14 cellular contexts compared by ENCODE assay signal in genomic region chr5:98930972-98931762, GRCh38. TPM values are rescaled to one million over a fixed set of nuclear protein-coding genes. Genes with fewer than 3 reads are reported as not detected.
DNase-seq lines count a peak whose midpoint lies in the region; ATAC-seq, FAIRE-seq and TF ChIP-seq lines count a peak whose summit lies in the region.
"Had no signal": no experiment of that assay in that cellular context is flagged by ENCODE, and none has a peak within 500 bp of the region (broad histone marks: within the 10 kb centered on the region; RNA-seq: fewer than 3 reads in every experiment).

No MANE protein-coding gene starts in this region.

- H3K4me1 ChIP-seq in ACC112 (ENCODE audit: control insufficient read depth, insufficient read depth, low read length, unreplicated experiment) (peaks cover 16% of the 10 kb centered on the region), adipocyte (ENCODE audit: control insufficient read depth, insufficient read depth, low read length) (peaks cover 38% of the 10 kb centered on the region), trophoblast cell (ENCODE audit: control insufficient read depth in 1 of 2, insufficient read depth in 2 of 2, low read length in 2 of 2) (no peaks in the 10 kb centered on the region)

- H2BK12ac ChIP-seq in trophoblast cell (ENCODE audit: low read length): no peak overlapping the region

- H3K9ac ChIP-seq in adipocyte (ENCODE audit: low read length) (no peak overlapping the region), trophoblast cell (ENCODE audit: low read length) (no peak overlapping the region)

- H4K8ac ChIP-seq in trophoblast cell (ENCODE audit: low read depth, low read length): no peak overlapping the region

- peaks cover 0 to 4% (median 0%) of the 10 kb centered on the region in 9 donors for H3K9me3 Mint-ChIP-seq in naive thymus-derived CD8-positive, alpha-beta T cell

- H3K4me1 Mint-ChIP-seq in naive thymus-derived CD8-positive, alpha-beta T cell: peaks cover 18 to 81% (median 66%) of the 10 kb centered on the region in 4 donors

- peak overlapping the region in 9 of 10 donors; percentile 30 to 99 (median 94) for H3K4me3 Mint-ChIP-seq in naive thymus-derived CD8-positive, alpha-beta T cell

- peak overlapping the region; percentile 98 to 100 (median 100) for H3K27ac Mint-ChIP-seq in naive thymus-derived CD8-positive, alpha-beta T cell

- H3K4me3 ChIP-seq in ACC112 (ENCODE audit: low read depth, low read length) (peak overlapping the region; percentile 90; the same call in 1 of the 2 replicates), adipocyte (ENCODE audit: low read length) (peak overlapping the region; percentile 95), trophoblast cell (ENCODE audit: low read depth, low read length) (no peak overlapping the region)

- H3K23ac ChIP-seq in trophoblast cell (ENCODE audit: low read length): no peak overlapping the region

- peaks cover 12% of the 10 kb centered on the region for H3K79me1 ChIP-seq in trophoblast cell (ENCODE audit: low read length)

- WGBS in trophoblast cell (ENCODE audit: extremely low coverage, insufficient coverage, insufficient read length): no CpG with 5 or more reads among the region's 5 CpGs

- no peaks in the 10 kb centered on the region for H3K27me3 ChIP-seq in ACC112 (ENCODE audit: insufficient read depth, low read length)
- no peaks in the 10 kb centered on the region for H3K27me3 ChIP-seq in adipocyte (replicated peaks; ENCODE audit: control insufficient read depth, insufficient read depth, low read length)
- no peaks in the 10 kb centered on the region for H3K27me3 ChIP-seq in trophoblast cell (ENCODE audit: insufficient read depth, low read length)

- peaks cover 61% of the 10 kb centered on the region for H3K79me2 ChIP-seq in ACC112 (ENCODE audit: control insufficient read depth, insufficient read depth, low read length, unreplicated experiment)
- H3K79me2 ChIP-seq in trophoblast cell (ENCODE audit: control insufficient read depth, insufficient read depth, low read length, poor library complexity): peaks cover 11% of the 10 kb centered on the region

- no peak overlapping the region for H3K18ac ChIP-seq in trophoblast cell (ENCODE audit: low read length)

- POLR2A ChIA-PET in naive thymus-derived CD8-positive, alpha-beta T cell (lab: Charles Lee): interaction anchor here (0.7 to 3.6 kb wide), 3 partner anchors 107 to 1738 kb away, joined by 4 to 49 read pairs (median 6); no protein-coding TSS in a partner anchor

- H3K27ac ChIP-seq in ACC112 (ENCODE audit: low read depth, low read length) (peak overlapping the region; percentile 100; the same call in 1 of the 2 replicates), trophoblast cell (ENCODE audit: low read depth, low read length) (no peak overlapping the region)

- H3K9me3 ChIP-seq in adipocyte (ENCODE audit: control insufficient read depth, low read length) (no peaks in the 10 kb centered on the region), trophoblast cell (ENCODE audit: insufficient read depth, low read depth, low read length) (no peaks in the 10 kb centered on the region)

- no peak for TF ChIP-seq POLR2A in GM12892 (IDR thresholded peaks at IDR 0.05; ENCODE audit: low read depth, low read length)

- FAIRE-seq in GM12892 (lab: Jason Lieb, UNC): peak; percentile 70

- no peak overlapping the region for H3K14ac ChIP-seq in trophoblast cell (ENCODE audit: low read length)

- peaks cover 18% of the 10 kb centered on the region for H3K36me3 ChIP-seq in ACC112 (ENCODE audit: insufficient read depth, low read length)
- peaks cover 3% of the 10 kb centered on the region for H3K36me3 ChIP-seq in adipocyte (ENCODE audit: control insufficient read depth, insufficient read depth, low read length, severe bottlenecking)
- no peaks in the 10 kb centered on the region for H3K36me3 ChIP-seq in trophoblast cell (ENCODE audit: control insufficient read depth in 1 of 2, insufficient read depth in 2 of 2, low read length in 2 of 2)

- H3K4ac ChIP-seq in trophoblast cell (ENCODE audit: low read depth, low read length): no peak overlapping the region

- no peak overlapping the region for H4K12ac ChIP-seq in trophoblast cell (ENCODE audit: low read depth, low read length)

- DNase-seq in GM12892 (ENCODE audit: insufficient read length): no peak
- DNase-seq in adipocyte (ENCODE audit: low read depth): no peak
- DNase-seq in naive thymus-derived CD8-positive, alpha-beta T cell: no peak
- DNase-seq in NCI-H510A (lab: John Stamatoyannopoulos, UW): no peak
- no peak for DNase-seq in NOMO-1 treated with DMSO at 0.1 percent for 48 hours (lab: John Stamatoyannopoulos, UW; ENCODE audit: unreplicated experiment)
- no peak for DNase-seq in NCI-H2107 (lab: John Stamatoyannopoulos, UW)
- DNase-seq in trophoblast cell: no peak
- DNase-seq: activated CD4-positive, CD25-positive, alpha-beta regulatory T cell treated with anti-CD3 and anti-CD28 coated beads, Interleukin-2, amount 50 U/mL, for 72 hours; effector CD8-positive, alpha-beta T cell; hypothalamus; midbrain; NCI-H446; SHP77 treated with DMSO at 0.1 percent for 48 hours had no signal

- no peak overlapping the region for H3K4me2 ChIP-seq in trophoblast cell (ENCODE audit: low read length)

- H3K36me3 Mint-ChIP-seq in naive thymus-derived CD8-positive, alpha-beta T cell: peaks cover 0 to 21% (median 9%) of the 10 kb centered on the region in 3 donors

- no peak overlapping the region for H4K91ac ChIP-seq in trophoblast cell (ENCODE audit: low read depth, low read length)

- H2BK120ac ChIP-seq in trophoblast cell (ENCODE audit: insufficient read depth, low read length, poor library complexity): no peak overlapping the region

- no peak overlapping the region for H2BK5ac ChIP-seq in trophoblast cell (ENCODE audit: low read depth, low read length, poor library complexity)

- no peak overlapping the region for H2AK5ac ChIP-seq in trophoblast cell (ENCODE audit: low read length)

- H3K27me3 Mint-ChIP-seq in naive thymus-derived CD8-positive, alpha-beta T cell: peaks cover 0 to 5% (median 0%) of the 10 kb centered on the region in 5 donors

- H2AFZ ChIP-seq in ACC112 (ENCODE audit: low read length, unreplicated experiment) (no peak overlapping the region), trophoblast cell (ENCODE audit: insufficient read depth, low read length, poor library complexity) (no peak overlapping the region)

- ATAC-seq in naive thymus-derived CD8-positive, alpha-beta T cell: no peak

RNA-seq across cellular contexts. Expression of gene CHD1, which starts 2.4 kb away (rescaled TPM):
- 29.0 TPM for polyA plus RNA-seq in GM12892 (2012; ENCODE audit: missing spikeins)
- total RNA-seq in naive thymus-derived CD8-positive, alpha-beta T cell: 10 to 100 TPM; 89.2 to 97.5 TPM
- polyA plus RNA-seq in naive thymus-derived CD8-positive, alpha-beta T cell: 1 to 10 TPM; 8.6 to 9.4 (median 9.0) TPM
- polyA plus RNA-seq in trophoblast cell (2013): 22.7 and 24.0 TPM in 2 replicates
